19 cellular contexts compared by ENCODE assay signal in genomic region chr12:53011889-53012288, GRCh38. TPM values are rescaled to one million over a fixed set of nuclear protein-coding genes. Genes with fewer than 3 reads are reported as not detected.
DNase-seq lines count a peak whose midpoint lies in the region; ATAC-seq and TF ChIP-seq lines count a peak whose summit lies in the region.
"Had no signal": no experiment of that assay in that cellular context is flagged by ENCODE, and none has a peak within 500 bp of the region (broad histone marks: within the 10 kb centered on the region; RNA-seq: fewer than 3 reads in every experiment).

No MANE protein-coding gene starts in this region.

- ATAC-seq in activated naive CD8-positive, alpha-beta T cell treated with anti-CD3 and anti-CD28 coated beads, Interleukin-2, amount 50 U/mL, for 24 hours: no peak
- ATAC-seq: gastrocnemius medialis, left ventricle myocardium superior had no signal

- H3K36me3 ChIP-seq in Caco-2 (ENCODE audit: control insufficient read depth, insufficient read depth, low read length) (peaks cover 2% of the 10 kb centered on the region; the same call in 1 of the 2 replicates), HEK293 (ENCODE audit: control insufficient read depth in 2 of 2, insufficient read depth in 1 of 2, low read length in 2 of 2) (peaks cover 30 to 48% of the 10 kb centered on the region in 2 experiments)

- CTCF ChIA-PET in Caco-2 (lab: Charles Lee) (no interaction called here), HEK293 (lab: Yijun Ruan, JAX) (interaction anchor here (0.6 kb wide), 1 partner anchor 126 kb away, joined by 3 read pairs; no protein-coding TSS in a partner anchor)

- H3K4me1 Mint-ChIP-seq in Caco-2 (ENCODE audit: low read depth, unreplicated experiment): peaks cover 16% of the 10 kb centered on the region
- peaks cover 77% of the 10 kb centered on the region for H3K4me1 Mint-ChIP-seq in activated naive CD8-positive, alpha-beta T cell treated with anti-CD3 and anti-CD28 coated beads, Interleukin-2, amount 50 U/mL, for 24 hours
- H3K4me1 Mint-ChIP-seq in neural crest cell: peaks cover 38% of the 10 kb centered on the region

- BruUV-seq in Caco-2 (replicated peaks; lab: Mats Ljungman, UMichigan): no TSS peak

- H3K4me1 ChIP-seq in Caco-2 (peaks cover 39% of the 10 kb centered on the region), HEK293 (ENCODE audit: control insufficient read depth, insufficient read depth, low read length) (peaks cover 3% of the 10 kb centered on the region)

- H3K4me3 Mint-ChIP-seq in Caco-2 (ENCODE audit: unreplicated experiment) (peak overlapping the region; percentile 58), neural crest cell (peak overlapping the region; percentile 17)
- peak overlapping the region; percentile 98 for H3K4me3 Mint-ChIP-seq in activated naive CD8-positive, alpha-beta T cell treated with anti-CD3 and anti-CD28 coated beads, Interleukin-2, amount 50 U/mL, for 24 hours

- no peak overlapping the region for H3K4me3 ChIP-seq in Caco-2 (ENCODE audit: low read depth, low read length)
- no peak overlapping the region for H3K4me3 ChIP-seq in HEK293 (ENCODE audit: low read depth, low read length)
- H3K4me3 ChIP-seq: coronary artery, gastrocnemius medialis, upper lobe of left lung had no signal

- TF ChIP-seq CTCF in Caco-2 (IDR thresholded peaks at IDR 0.05; ENCODE audit: insufficient read depth in 1 of 2, low read depth in 1 of 2, low read length in 1 of 2, severe bottlenecking in 1 of 2, unreplicated experiment in 1 of 2): no peak
- no peak for TF ChIP-seq CTCF in HEK293 (tag by site-specific recombination; IDR thresholded peaks at IDR 0.05)
- TF ChIP-seq CTCF in neural crest cell (conservative IDR thresholded peaks at IDR 0.05): no peak

- DNase-seq in Caco-2 (no peak), neural crest cell (ENCODE audit: low read depth, low spot score) (no peak), pons (ENCODE audit: low spot score) (no peak), NCI-H1436 (lab: John Stamatoyannopoulos, UW) (no peak), NCI-H748 (lab: John Stamatoyannopoulos, UW; ENCODE audit: unreplicated experiment) (no peak), NOMO-1 (lab: John Stamatoyannopoulos, UW; ENCODE audit: unreplicated experiment in 2 of 2) (no peak)
- no peak for DNase-seq in activated naive CD8-positive, alpha-beta T cell treated with anti-CD3 and anti-CD28 coated beads, Interleukin-2, amount 50 U/mL, for 24 hours
- DNase-seq: activated CD4-positive, alpha-beta T cell treated with anti-CD3 and anti-CD28 coated beads, Interleukin-2, amount 50 U/mL, for 48 hours; DMS79; gastrocnemius medialis; KBM-7; left ventricle myocardium superior; NCI-H1048; NCI-H748 treated with DMSO at 0.1 percent for 48 hours; upper lobe of left lung had no signal

- H3K36me3 Mint-ChIP-seq in Caco-2 (ENCODE audit: insufficient read depth, unreplicated experiment): peaks cover 93% of the 10 kb centered on the region
- H3K36me3 Mint-ChIP-seq in activated naive CD8-positive, alpha-beta T cell treated with anti-CD3 and anti-CD28 coated beads, Interleukin-2, amount 50 U/mL, for 24 hours (ENCODE audit: low read depth): peaks cover 80% of the 10 kb centered on the region
- H3K36me3 Mint-ChIP-seq in neural crest cell (ENCODE audit: low read depth): peaks cover 19% of the 10 kb centered on the region

- H3K9me3 ChIP-seq in Caco-2 (no peaks in the 10 kb centered on the region), HEK293 (ENCODE audit: control insufficient read depth, insufficient read depth, low read depth, low read length) (no peaks in the 10 kb centered on the region)
- H3K9me3 ChIP-seq: gastrocnemius medialis, upper lobe of left lung had no signal

- H3K9me3 Mint-ChIP-seq in Caco-2 (ENCODE audit: unreplicated experiment): no peaks in the 10 kb centered on the region
- H3K9me3 Mint-ChIP-seq in activated naive CD8-positive, alpha-beta T cell treated with anti-CD3 and anti-CD28 coated beads, Interleukin-2, amount 50 U/mL, for 24 hours: no peaks in the 10 kb centered on the region
- H3K9me3 Mint-ChIP-seq in neural crest cell: no peaks in the 10 kb centered on the region
- H3K9me3 Mint-ChIP-seq: activated T-helper 2 cell treated with anti-CD3 and anti-CD28 coated beads, Interferon-gamma antibody, Interleukin-2, Interleukin-4, amounts not matched to agents 10 μg/mL and 5 μg/mL and 100 μg/mL, durations not matched to agents 14 hours and 24 hours and 36 hours had no signal

- H3K27ac Mint-ChIP-seq in Caco-2 (ENCODE audit: unreplicated experiment) (peak overlapping the region; percentile 59), neural crest cell (ENCODE audit: unreplicated experiment) (no peak overlapping the region)
- peak overlapping the region; percentile 75 for H3K27ac Mint-ChIP-seq in activated naive CD8-positive, alpha-beta T cell treated with anti-CD3 and anti-CD28 coated beads, Interleukin-2, amount 50 U/mL, for 24 hours
- H3K27ac Mint-ChIP-seq: activated T-helper 2 cell treated with anti-CD3 and anti-CD28 coated beads, Interferon-gamma antibody, Interleukin-2, Interleukin-4, amounts not matched to agents 10 μg/mL and 5 μg/mL and 100 μg/mL, durations not matched to agents 14 hours and 24 hours and 36 hours had no signal

- intact Hi-C loops in Caco-2 (cut with micrococcal nuclease; ENCODE audit: unreplicated experiment): no loop called here

- POLR2A ChIA-PET in Caco-2 (lab: Charles Lee) (no interaction called here), HEK293 (lab: Yijun Ruan, JAX) (interaction anchor here (1.6 kb wide), 1 partner anchor 35 kb away, joined by 4 read pairs; no protein-coding TSS in a partner anchor)

- H3K27me3 Mint-ChIP-seq in Caco-2 (ENCODE audit: insufficient read depth, unreplicated experiment) (no peaks in the 10 kb centered on the region), neural crest cell (ENCODE audit: low read depth) (no peaks in the 10 kb centered on the region)
- no peaks in the 10 kb centered on the region for H3K27me3 Mint-ChIP-seq in activated naive CD8-positive, alpha-beta T cell treated with anti-CD3 and anti-CD28 coated beads, Interleukin-2, amount 50 U/mL, for 24 hours

- no peaks in the 10 kb centered on the region for H3K27me3 ChIP-seq in Caco-2 (replicated peaks; ENCODE audit: control insufficient read depth, insufficient read depth, low read length)
- H3K27me3 ChIP-seq: gastrocnemius medialis, upper lobe of left lung had no signal

- peak overlapping the region; percentile 4; the same call in 1 of the 2 replicates for H3K27ac ChIP-seq in HEK293 (ENCODE audit: extremely low read depth, low read depth, low read length)
- H3K27ac ChIP-seq: coronary artery, epithelial cell of prostate, gastrocnemius medialis, upper lobe of left lung had no signal

TF ChIP-seq in HEK293, 187 proteins besides CTCF, POLR2A, EP300 and RAD21 (continues in another document):
- TF ChIP-seq ZNF76 (tag by site-specific recombination; IDR thresholded peaks at IDR 0.05; ENCODE audit: borderline replicate concordance, low read depth): no peak
- TF ChIP-seq PATZ1 (tag by site-specific recombination; IDR thresholded peaks at IDR 0.05): no peak
- TF ChIP-seq HIC1 (tag by site-specific recombination; IDR thresholded peaks at IDR 0.05): no peak
- TF ChIP-seq ZBTB8A (tag by site-specific recombination; IDR thresholded peaks at IDR 0.05): 0 out of 2 replicates have a peak, but pooled peaks have one; percentile 11
- no peak for TF ChIP-seq ZNF138 (tag by site-specific recombination; IDR thresholded peaks at IDR 0.05; ENCODE audit: borderline replicate concordance)
- TF ChIP-seq ZBTB20 (tag by site-specific recombination; IDR thresholded peaks at IDR 0.05): no peak

RNA-seq across cellular contexts. Expression of gene EIF4B, which starts 5.6 kb away (rescaled TPM):
- total RNA-seq in Caco-2 (2022) (445 and 452 TPM in 2 replicates), neural crest cell (514 and 527 TPM in 2 replicates)

RNA-seq across cellular contexts. Expression of gene TNS2, which starts 38.0 kb away (rescaled TPM):
- total RNA-seq in Caco-2 (2022): 2.4 and 4.4 TPM in 2 replicates
- total RNA-seq in neural crest cell: 14.2 and 22.8 TPM in 2 replicates

Comparison
In these comparisons a context has a peak if more than half of its experiments do, and no peak if none do; other contexts are left out.
1. H3K4me3 Mint-ChIP-seq: peak in every context shown above with its lines; median percentile 98 in activated naive CD8-positive, alpha-beta T cell treated with anti-CD3 and anti-CD28 coated beads, Interleukin-2, amount 50 U/mL, for 24 hours; 58 in Caco-2; 17 in neural crest cell.